In genomic region chr20:33787253-33787891, GRCh38 we compare ENCODE assay signal across 21 cellular contexts. TPM values are rescaled to one million over a fixed set of nuclear protein-coding genes. Genes with fewer than 3 reads are reported as not detected.
DNase-seq lines count a peak whose midpoint lies in the region; ATAC-seq and TF ChIP-seq lines count a peak whose summit lies in the region.
"Had no signal": no experiment of that assay in that cellular context is flagged by ENCODE, and none has a peak within 500 bp of the region (broad histone marks: within the 10 kb centered on the region; RNA-seq: fewer than 3 reads in every experiment).

No MANE protein-coding gene starts in this region.

- H3K9me3 Mint-ChIP-seq in T-helper 1 cell treated with Interleukin-12 subunit alpha and Interleukin-12 subunit beta and Interleukin-4 antibody, amounts not matched to agents 30 μg/mL and 1 μg/mL, for 36 hours: no peaks in the 10 kb centered on the region
- no peaks in the 10 kb centered on the region for H3K9me3 Mint-ChIP-seq in CD8-positive, alpha-beta memory T cell
- H3K9me3 Mint-ChIP-seq in WTC11: no peaks in the 10 kb centered on the region
- no peaks in the 10 kb centered on the region for H3K9me3 Mint-ChIP-seq in naive B cell

- H3K27me3 ChIP-seq in CD8-positive, alpha-beta memory T cell (ENCODE audit: insufficient read depth, low read length, poor library complexity, severe bottlenecking): no peaks in the 10 kb centered on the region
- H3K27me3 ChIP-seq: hepatocyte, upper lobe of right lung had no signal

- H3K4me1 Mint-ChIP-seq in T-helper 1 cell treated with Interleukin-12 subunit alpha and Interleukin-12 subunit beta and Interleukin-4 antibody, amounts not matched to agents 30 μg/mL and 1 μg/mL, for 36 hours (ENCODE audit: low read depth): peaks cover 7% of the 10 kb centered on the region
- H3K4me1 Mint-ChIP-seq in CD8-positive, alpha-beta memory T cell: peaks cover 17 to 51% (median 36%) of the 10 kb centered on the region in 3 donors
- H3K4me1 Mint-ChIP-seq in WTC11 (0 out of 2 replicates have a peak, but pooled peaks cover 4% of the 10 kb centered on the region), naive B cell (peaks cover 17 to 44% (median 23%) of the 10 kb centered on the region in 3 donors)

- peaks cover 2% of the 10 kb centered on the region for H3K36me3 Mint-ChIP-seq in T-helper 1 cell treated with Interleukin-12 subunit alpha and Interleukin-12 subunit beta and Interleukin-4 antibody, amounts not matched to agents 30 μg/mL and 1 μg/mL, for 36 hours (ENCODE audit: low read depth)
- peaks cover 6 to 17% (median 12%) of the 10 kb centered on the region in 3 donors for H3K36me3 Mint-ChIP-seq in CD8-positive, alpha-beta memory T cell
- H3K36me3 Mint-ChIP-seq in WTC11 (peaks cover under 1% of the 10 kb centered on the region; the same call in 1 of the 2 replicates), naive B cell (peaks cover 0 to 9% of the 10 kb centered on the region in 2 donors)

- no peaks in the 10 kb centered on the region for H3K27me3 Mint-ChIP-seq in T-helper 1 cell treated with Interleukin-12 subunit alpha and Interleukin-12 subunit beta and Interleukin-4 antibody, amounts not matched to agents 30 μg/mL and 1 μg/mL, for 36 hours (ENCODE audit: low read depth)
- H3K27me3 Mint-ChIP-seq in CD8-positive, alpha-beta memory T cell: no peaks in the 10 kb centered on the region
- no peaks in the 10 kb centered on the region for H3K27me3 Mint-ChIP-seq in WTC11 (ENCODE audit: low read depth)
- H3K27me3 Mint-ChIP-seq in naive B cell: no peaks in the 10 kb centered on the region
- H3K27me3 Mint-ChIP-seq: progenitor cell of endocrine pancreas had no signal

- CTCF ChIA-PET in CD8-positive, alpha-beta memory T cell (lab: Charles Lee): no interaction called here
- CTCF ChIA-PET in WTC11 (lab: Charles Lee): no interaction called here

- H3K36me3 ChIP-seq in CD8-positive, alpha-beta memory T cell (ENCODE audit: insufficient read depth, low read length): no peaks in the 10 kb centered on the region
- H3K36me3 ChIP-seq: upper lobe of right lung had no signal

- H3K27ac ChIP-seq in CD8-positive, alpha-beta memory T cell (ENCODE audit: low read depth, low read length): no peak overlapping the region
- H3K27ac ChIP-seq: 22Rv1, hepatocyte, SK-N-MC, upper lobe of right lung, VCaP had no signal

- peak overlapping the region; percentile 72 for H3K27ac Mint-ChIP-seq in T-helper 1 cell treated with Interleukin-12 subunit alpha and Interleukin-12 subunit beta and Interleukin-4 antibody, amounts not matched to agents 30 μg/mL and 1 μg/mL, for 36 hours
- H3K27ac Mint-ChIP-seq in CD8-positive, alpha-beta memory T cell: peak overlapping the region in 5 of 8 donors; percentile 55 to 72 (median 63)
- 0 out of 2 replicates have a peak overlapping the region, but pooled peaks have one; percentile 79 for H3K27ac Mint-ChIP-seq in WTC11
- peak overlapping the region in 4 of 6 donors; percentile 9 to 92 (median 58) for H3K27ac Mint-ChIP-seq in naive B cell
- H3K27ac Mint-ChIP-seq: progenitor cell of endocrine pancreas had no signal

- no peak for ATAC-seq in WTC11
- no peak for ATAC-seq in naive B cell (ENCODE audit: low read depth in 2 of 2)
- no peak for ATAC-seq in GM19328 (IDR thresholded peaks at IDR 0.05; ENCODE audit: unreplicated experiment)
- ATAC-seq: upper lobe of right lung had no signal

- no peaks in the 10 kb centered on the region for H3K9me3 ChIP-seq in CD8-positive, alpha-beta memory T cell (ENCODE audit: low read length)
- H3K9me3 ChIP-seq: upper lobe of right lung had no signal

- H3K4me3 ChIP-seq in CD8-positive, alpha-beta memory T cell (ENCODE audit: low read length): no peak overlapping the region
- H3K4me3 ChIP-seq: hepatocyte, SK-N-MC, upper lobe of right lung had no signal

- TF ChIP-seq CTCF in WTC11 (IDR thresholded peaks at IDR 0.05): no peak

- peaks cover 6% of the 10 kb centered on the region for H3K4me1 ChIP-seq in CD8-positive, alpha-beta memory T cell (ENCODE audit: insufficient read depth, low read length)

- DNase-seq in T-helper 1 cell (no peak), WTC11 (ENCODE audit: low spot score) (no peak), naive B cell (no peak), SW480 (ENCODE audit: low spot score) (no peak), D341Med (ENCODE audit: low spot score) (no peak)
- DNase-seq in CD8-positive, alpha-beta memory T cell: no peak
- DNase-seq: activated effector memory CD4-positive, alpha-beta T cell treated with Interleukin-2 at 50 U/mL for 16 hours; anterior cingulate cortex; GOT3; NCI-H1092 treated with DMSO at 0.1 percent for 48 hours; NCI-H2107; NCI-H526 treated with DMSO at 0.1 percent for 48 hours; OCI-M1; upper lobe of right lung had no signal

- no peak overlapping the region for H3K4me3 Mint-ChIP-seq in T-helper 1 cell treated with Interleukin-12 subunit alpha and Interleukin-12 subunit beta and Interleukin-4 antibody, amounts not matched to agents 30 μg/mL and 1 μg/mL, for 36 hours
- peak overlapping the region in 2 of 7 donors; percentile 40 to 41 for H3K4me3 Mint-ChIP-seq in CD8-positive, alpha-beta memory T cell
- H3K4me3 Mint-ChIP-seq in WTC11 (no peak overlapping the region), naive B cell (peak overlapping the region in 5 of 8 donors; percentile 8 to 51 (median 22))

- POLR2A ChIA-PET in CD8-positive, alpha-beta memory T cell (lab: Charles Lee): no interaction called here
- POLR2A ChIA-PET in WTC11 (lab: Charles Lee): no interaction called here

TF ChIP-seq in WTC11, 78 proteins besides CTCF, POLR2A, EP300 and RAD21 (continues in another document):
- TF ChIP-seq SMAD4 (CRISPR knock-in tag; IDR thresholded peaks at IDR 0.05): no peak
- no peak for TF ChIP-seq EMX1 (CRISPR knock-in tag; IDR thresholded peaks at IDR 0.05)
- TF ChIP-seq FOXP1 (CRISPR knock-in tag; IDR thresholded peaks at IDR 0.05; ENCODE audit: borderline replicate concordance): no peak
- TF ChIP-seq OVOL2 (CRISPR knock-in tag; IDR thresholded peaks at IDR 0.05; ENCODE audit: borderline replicate concordance): no peak
- no peak for TF ChIP-seq ZNF317 (CRISPR knock-in tag; IDR thresholded peaks at IDR 0.05; ENCODE audit: borderline replicate concordance, low read depth)
- TF ChIP-seq ZSCAN18 (CRISPR knock-in tag; IDR thresholded peaks at IDR 0.05): no peak
- no peak for TF ChIP-seq ETV6 (CRISPR knock-in tag; IDR thresholded peaks at IDR 0.05)
- TF ChIP-seq TCF7 (CRISPR knock-in tag; IDR thresholded peaks at IDR 0.05; ENCODE audit: low read depth): no peak
- TF ChIP-seq NFYB (CRISPR knock-in tag; conservative IDR thresholded peaks at IDR 0.05; ENCODE audit: low read depth): no peak
- no peak for TF ChIP-seq ZNF671 (CRISPR knock-in tag; IDR thresholded peaks at IDR 0.05)
- no peak for TF ChIP-seq USF2 (CRISPR knock-in tag; IDR thresholded peaks at IDR 0.05)
- no peak for TF ChIP-seq PRDM15 (CRISPR knock-in tag; IDR thresholded peaks at IDR 0.05)

RNA-seq across cellular contexts. Expression of gene CHMP4B, which starts 23.8 kb away (rescaled TPM):
- 10 to 100 TPM; 78.3 to 79.9 TPM for total RNA-seq in CD8-positive, alpha-beta memory T cell
- 5.7 TPM for polyA plus RNA-seq in CD8-positive, alpha-beta memory T cell
- 65.4 to 72.5 TPM (median 66.1 TPM) in 3 replicates for total RNA-seq in WTC11 (2021)
- polyA plus RNA-seq in naive B cell (ENCODE audit: low read depth in 6 of 6): 1 to 10 TPM; 1.3 to 8.0 (median 7.2) TPM

RNA-seq across cellular contexts. Expression of gene ZNF341, which starts 55.6 kb away (rescaled TPM):
- total RNA-seq in CD8-positive, alpha-beta memory T cell: 1 to 10 TPM; 4.5 to 5.0 TPM
- polyA plus RNA-seq in CD8-positive, alpha-beta memory T cell: 2.6 TPM
- 7.8 to 9.6 TPM (median 8.0 TPM) in 3 replicates for total RNA-seq in WTC11 (2021)
- polyA plus RNA-seq in naive B cell (ENCODE audit: low read depth in 6 of 6): 1 to 10 TPM; 1.1 to 4.5 (median 2.4) TPM

Comparison
In these comparisons a context has a peak if more than half of its experiments do, and no peak if none do; other contexts are left out.
1. H3K4me3 Mint-ChIP-seq: peak in naive B cell (5 of 8); none in T-helper 1 cell treated with Interleukin-12 subunit alpha and Interleukin-12 subunit beta and Interleukin-4 antibody, amounts not matched to agents 30 μg/mL and 1 μg/mL, for 36 hours (single experiment) and WTC11 (single experiment).
2. Peak in every context shown above with its lines, with median percentiles within 50 percentile points of each other: H3K27ac Mint-ChIP-seq.